8 cellular contexts compared by ENCODE assay signal in the genomic region with DNA sequence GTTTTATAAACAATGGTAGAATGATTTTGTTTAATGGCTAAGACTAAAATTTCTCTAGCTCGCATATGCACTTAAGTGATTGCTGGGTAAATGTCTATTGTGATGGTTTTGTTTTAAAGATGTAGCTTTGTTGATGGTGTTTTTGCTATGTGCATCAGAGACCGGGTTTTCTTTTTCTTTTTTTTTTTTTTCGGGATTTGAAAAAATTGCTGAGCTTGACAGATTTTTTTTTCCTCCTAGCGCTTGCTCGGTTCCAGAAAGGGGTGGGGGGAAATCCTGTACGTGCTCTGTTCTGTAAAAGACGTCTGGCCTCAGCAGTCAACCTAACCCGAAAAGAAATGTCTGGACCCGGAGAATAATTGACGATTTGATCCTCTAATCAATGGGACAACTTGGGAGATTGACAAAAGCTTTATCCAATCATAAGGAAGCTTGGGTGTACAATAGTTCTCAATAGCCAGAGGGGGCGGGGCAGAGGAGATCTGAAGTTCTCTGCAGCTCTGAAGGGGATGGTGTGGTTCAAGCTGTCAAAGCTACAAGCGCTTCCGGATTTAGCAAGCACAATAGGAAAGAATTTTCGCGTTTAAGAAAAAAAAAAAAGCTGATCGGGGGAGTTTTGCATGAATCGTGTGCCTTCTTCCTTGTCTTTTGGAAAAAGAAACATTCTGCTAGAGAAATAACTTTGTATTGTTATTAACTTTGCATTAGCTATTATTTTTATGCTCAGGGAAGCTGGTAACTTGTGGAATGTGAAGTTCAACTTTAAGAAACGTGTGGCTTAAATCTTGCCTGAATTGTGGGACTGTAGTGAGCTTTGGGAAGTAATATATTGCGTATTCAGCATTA. TPM values are rescaled to one million over a fixed set of nuclear protein-coding genes. Genes with fewer than 3 reads are reported as not detected.
A peak's percentile ranks its signal among the peaks of the same experiment; 100 is the strongest.
DNase-seq lines count a peak whose midpoint lies in the region; ATAC-seq and TF ChIP-seq lines count a peak whose summit lies in the region.

No MANE protein-coding gene starts in this region.

- H3K9ac ChIP-seq in duodenal mucosa (ENCODE audit: low read depth in 1 of 2, low read length in 2 of 2) (peak overlapping the region; percentile 62 to 63), liver (ENCODE audit: low read depth in 1 of 2, low read length in 2 of 2) (peak overlapping the region; percentile 4 to 76)

- ATAC-seq in HG03558 (IDR thresholded peaks at IDR 0.05; ENCODE audit: extremely low read depth, unreplicated experiment), result peak; percentile 51

- H3K9me3 ChIP-seq in duodenal mucosa (ENCODE audit: control insufficient read depth in 1 of 2, low read length in 2 of 2), result no peaks in the 10 kb centered on the region
- H3K9me3 ChIP-seq in liver (ENCODE audit: control insufficient read depth in 4 of 4, low read length in 3 of 4), result no peaks in the 10 kb centered on the region

- TF ChIP-seq CTCF in AG04449 (IDR thresholded peaks at IDR 0.05; ENCODE audit: insufficient read depth, low read length, missing control alignments) (no peak), liver (IDR thresholded peaks at IDR 0.05; ENCODE audit: low read depth, low read length, missing input control) (no peak)

- H3K27ac ChIP-seq in duodenal mucosa (ENCODE audit: low read depth, low read length) (peak overlapping the region; percentile 78), liver (ENCODE audit: low read depth in 1 of 2, low read length in 2 of 2) (peak overlapping the region; percentile 92 to 97)

- WGBS in liver, result 3% methylated on average over 19 of the region's 19 CpGs

- CTCF ChIA-PET in AG04449 (lab: Yijun Ruan, JAX), result interaction anchor here (0.6 to 2.2 kb wide), 6 partner anchors 8 to 375 kb away, joined by 3 to 16 read pairs (median 4); no protein-coding TSS in a partner anchor

- H3K4me1 ChIP-seq in duodenal mucosa (ENCODE audit: control insufficient read depth in 1 of 2, insufficient read depth in 2 of 2, low read length in 2 of 2) (peaks cover 40 to 43% of the 10 kb centered on the region in 2 donors), liver (ENCODE audit: control insufficient read depth in 4 of 4, insufficient read depth in 4 of 4, low read length in 3 of 4) (peaks cover 2 to 46% (median 41%) of the 10 kb centered on the region in 4 donors)

- no peaks in the 10 kb centered on the region for H3K27me3 ChIP-seq in duodenal mucosa (ENCODE audit: control insufficient read depth in 1 of 2, insufficient read depth in 2 of 2, low read length in 2 of 2)
- H3K27me3 ChIP-seq in liver (ENCODE audit: control insufficient read depth in 4 of 4, insufficient read depth in 4 of 4, low read length in 3 of 4), result no peaks in the 10 kb centered on the region

- H3K4me3 ChIP-seq in AG04449 (ENCODE audit: low read depth, low read length) (peak overlapping the region; percentile 67), duodenal mucosa (ENCODE audit: low read depth in 1 of 2, low read length in 2 of 2) (peak overlapping the region; percentile 86 to 87), liver (ENCODE audit: low read depth in 1 of 3, low read length in 3 of 3) (peak overlapping the region; percentile 50 to 86 (median 73))

- H3K36me3 ChIP-seq in duodenal mucosa (ENCODE audit: control insufficient read depth in 1 of 2, insufficient read depth in 2 of 2, low read length in 2 of 2), result no peaks in the 10 kb centered on the region
- H3K36me3 ChIP-seq in liver (ENCODE audit: control insufficient read depth in 4 of 4, insufficient read depth in 3 of 4, low read depth in 1 of 4, low read length in 3 of 4), result no peaks in the 10 kb centered on the region

- DNase-seq in AG04449 (ENCODE audit: low read depth, low spot score), result peak; percentile 98
- peak; percentile 49 for DNase-seq in GM19238 (ENCODE audit: insufficient read length, low spot score)
- DNase-seq in NCI-H748 treated with DMSO at 0.1 percent for 48 hours (lab: John Stamatoyannopoulos, UW), result peak; percentile 97
- peak; percentile 91 to 92 for DNase-seq in activated CD4-positive, alpha-beta T cell treated with anti-CD3 and anti-CD28 coated beads, Interleukin-2, amount 50 U/mL, for 4 hours
- peak; percentile 76 to 85 for DNase-seq in stimulated activated CD4-positive, alpha-beta T cell treated with anti-CD3 and anti-CD28 coated beads, Interleukin-2, amount 100 ng/mL, for 48 hours

- POLR2A ChIA-PET in AG04449 (lab: Yijun Ruan, JAX), result interaction anchor here (0.7 kb wide), 1 partner anchor 137 kb away, joined by 7 read pairs; no protein-coding TSS in a partner anchor

- TF ChIP-seq RAD21 in liver (IDR thresholded peaks at IDR 0.05), result peak; percentile 36 to 50

TF ChIP-seq in liver, 16 proteins besides CTCF, POLR2A, EP300 and RAD21:
- TF ChIP-seq YY1 (IDR thresholded peaks at IDR 0.05), result peak; percentile 56
- TF ChIP-seq SP1 (IDR thresholded peaks at IDR 0.05), result peak; percentile 70
- TF ChIP-seq, protein P1, sequence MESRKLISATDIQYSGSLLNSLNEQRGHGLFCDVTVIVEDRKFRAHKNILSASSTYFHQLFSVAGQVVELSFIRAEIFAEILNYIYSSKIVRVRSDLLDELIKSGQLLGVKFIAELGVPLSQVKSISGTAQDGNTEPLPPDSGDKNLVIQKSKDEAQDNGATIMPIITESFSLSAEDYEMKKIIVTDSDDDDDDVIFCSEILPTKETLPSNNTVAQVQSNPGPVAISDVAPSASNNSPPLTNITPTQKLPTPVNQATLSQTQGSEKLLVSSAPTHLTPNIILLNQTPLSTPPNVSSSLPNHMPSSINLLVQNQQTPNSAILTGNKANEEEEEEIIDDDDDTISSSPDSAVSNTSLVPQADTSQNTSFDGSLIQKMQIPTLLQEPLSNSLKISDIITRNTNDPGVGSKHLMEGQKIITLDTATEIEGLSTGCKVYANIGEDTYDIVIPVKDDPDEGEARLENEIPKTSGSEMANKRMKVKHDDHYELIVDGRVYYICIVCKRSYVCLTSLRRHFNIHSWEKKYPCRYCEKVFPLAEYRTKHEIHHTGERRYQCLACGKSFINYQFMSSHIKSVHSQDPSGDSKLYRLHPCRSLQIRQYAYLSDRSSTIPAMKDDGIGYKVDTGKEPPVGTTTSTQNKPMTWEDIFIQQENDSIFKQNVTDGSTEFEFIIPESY (IDR thresholded peaks at IDR 0.05), result peak; percentile 25
- peak; percentile 72 for TF ChIP-seq TAF1 (conservative IDR thresholded peaks at IDR 0.05)
- TF ChIP-seq RXRA (IDR thresholded peaks at IDR 0.05), result peak; percentile 43 to 47
- peak; percentile 24 to 41 for TF ChIP-seq HNF4A (conservative IDR thresholded peaks at IDR 0.05)
- peak; percentile 77 for TF ChIP-seq NR2F2 (IDR thresholded peaks at IDR 0.05)
- no peak for TF ChIP-seq EGR1 (IDR thresholded peaks at IDR 0.05; ENCODE audit: low read depth in 2 of 2)
- TF ChIP-seq GABPA (IDR thresholded peaks at IDR 0.05 in 1 of 2, conservative IDR thresholded peaks at IDR 0.05 in 1 of 2), result peak in 1 of 2 donors; percentile 41
- TF ChIP-seq FOXA2 (IDR thresholded peaks at IDR 0.05), result no peak
- TF ChIP-seq JUND (IDR thresholded peaks at IDR 0.05), result peak in 1 of 2 donors; percentile 13

RNA-seq across cellular contexts. Expression of a gene that starts 4.5 kb away (rescaled TPM):
- 10 to 100 TPM; 16.6 to 27.7 TPM for total RNA-seq in liver
- polyA plus RNA-seq in liver, result 10 to 100 TPM in 1 of 2 donors, 1 to 10 TPM in 1; 6.8 to 53.7 TPM

Comparison
In these comparisons a context has a peak if more than half of its experiments do, and no peak if none do; other contexts are left out.
1. Peak in every context shown above with its lines: DNase-seq, ATAC-seq, H3K4me3 ChIP-seq and H3K27ac ChIP-seq.